In genomic region chr15:58535894-58536293, GRCh38 we compare ENCODE assay signal across 13 cellular contexts.
"Had no signal": no experiment of that assay in that cellular context is flagged by ENCODE, and none has a peak within 500 bp of the region (broad histone marks: within the 10 kb centered on the region; RNA-seq: fewer than 3 reads in every experiment).

No MANE protein-coding gene starts in this region.

- H3K27me3 Mint-ChIP-seq: activated naive CD4-positive, alpha-beta T cell treated with anti-CD3 and anti-CD28 coated beads, Interleukin-2, amount 50 U/mL, for 24 hours; central memory CD8-positive, alpha-beta T cell had no signal

- H3K27ac Mint-ChIP-seq: activated naive CD4-positive, alpha-beta T cell treated with anti-CD3 and anti-CD28 coated beads, Interleukin-2, amount 50 U/mL, for 24 hours; activated T-helper 1 cell treated with anti-CD3 and anti-CD28 coated beads, Interleukin-12 subunit alpha, Interleukin-12 subunit beta, Interleukin-2, Interleukin-4 antibody, amounts not matched to agents 30 ng/mL and 10 ng/mL and 1 ng/mL, durations not matched to agents 14 hours and 24 hours and 36 hours; memory B cell; nephron progenitor cell; WTC11 had no signal

- DNase-seq: activated CD4-positive, alpha-beta T cell treated with anti-CD3 and anti-CD28 coated beads for 48 hours; cortex of kidney; effector CD8-positive, alpha-beta T cell; heart right ventricle; left ventricle myocardium inferior; nephron progenitor cell; stimulated activated naive CD8-positive, alpha-beta T cell treated with anti-CD3 and anti-CD28 coated beads, Interleukin-15, Interleukin-2, amounts not matched to agents 100 U/mL and 50 U/mL, for 24 hours had no signal

- H3K4me3 Mint-ChIP-seq: activated naive CD4-positive, alpha-beta T cell treated with anti-CD3 and anti-CD28 coated beads, Interleukin-2, amount 50 U/mL, for 24 hours; activated T-helper 1 cell treated with anti-CD3 and anti-CD28 coated beads, Interleukin-12 subunit alpha, Interleukin-12 subunit beta, Interleukin-2, Interleukin-4 antibody, amounts not matched to agents 30 ng/mL and 10 ng/mL and 1 ng/mL, durations not matched to agents 14 hours and 24 hours and 36 hours; central memory CD8-positive, alpha-beta T cell; memory B cell; nephron progenitor cell; WTC11 had no signal

- H3K36me3 Mint-ChIP-seq: activated naive CD4-positive, alpha-beta T cell treated with anti-CD3 and anti-CD28 coated beads, Interleukin-2, amount 50 U/mL, for 24 hours; memory B cell; WTC11 had no signal

- H3K4me1 Mint-ChIP-seq: activated naive CD4-positive, alpha-beta T cell treated with anti-CD3 and anti-CD28 coated beads, Interleukin-2, amount 50 U/mL, for 24 hours; central memory CD8-positive, alpha-beta T cell; memory B cell; WTC11 had no signal

- H3K9me3 Mint-ChIP-seq: activated naive CD4-positive, alpha-beta T cell treated with anti-CD3 and anti-CD28 coated beads, Interleukin-2, amount 50 U/mL, for 24 hours; activated T-helper 1 cell treated with anti-CD3 and anti-CD28 coated beads, Interleukin-12 subunit alpha, Interleukin-12 subunit beta, Interleukin-2, Interleukin-4 antibody, amounts not matched to agents 30 ng/mL and 10 ng/mL and 1 ng/mL, durations not matched to agents 14 hours and 24 hours and 36 hours; central memory CD8-positive, alpha-beta T cell; memory B cell; nephron progenitor cell; WTC11 had no signal

- ATAC-seq: sciatic nerve; stimulated activated naive CD8-positive, alpha-beta T cell treated with anti-CD3 and anti-CD28 coated beads, Interleukin-15, Interleukin-2, amounts not matched to agents 100 U/mL and 50 U/mL, for 24 hours; WTC11 had no signal
